ENCODE assay signal across 19 cellular contexts in the genomic region with DNA sequence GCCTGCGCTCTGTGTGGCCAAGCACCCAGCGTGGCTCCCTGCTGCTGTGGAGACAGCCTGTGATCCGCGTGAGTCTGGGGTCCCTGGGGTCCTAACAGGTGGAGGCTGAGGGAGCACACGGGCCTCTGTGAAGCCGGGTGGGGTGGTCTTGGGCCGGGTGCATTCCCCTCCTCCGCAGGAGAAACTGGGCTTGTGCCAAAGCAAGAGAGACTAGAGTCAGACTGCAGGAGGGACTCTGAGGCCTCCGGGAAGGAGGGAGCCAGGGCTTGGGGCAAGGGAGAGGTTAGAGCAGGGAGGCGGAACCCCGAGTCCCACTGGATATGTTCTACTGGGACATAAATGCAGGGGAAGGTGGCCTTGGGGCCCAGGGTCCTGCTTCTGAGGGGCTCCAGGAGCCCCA. TPM values are rescaled to one million over a fixed set of nuclear protein-coding genes. Genes with fewer than 3 reads are reported as not detected.
DNase-seq lines count a peak whose midpoint lies in the region; ATAC-seq and TF ChIP-seq lines count a peak whose summit lies in the region.
"Had no signal": no experiment of that assay in that cellular context is flagged by ENCODE, and none has a peak within 500 bp of the region (broad histone marks: within the 10 kb centered on the region; RNA-seq: fewer than 3 reads in every experiment).

No MANE protein-coding gene starts in this region.

- in situ Hi-C loops in ACHN (cut with HindIII; ENCODE audit: low pct_ligation_motif_present, low pct_unique_long_range_greater_than_20kb, low sequenced_read_pairs), result no loop called here

- peaks cover 44% of the 10 kb centered on the region for H3K4me1 ChIP-seq in left ventricle myocardium inferior
- H3K4me1 ChIP-seq in endocrine pancreas (ENCODE audit: control insufficient read depth, insufficient read depth, low read length), result no peaks in the 10 kb centered on the region
- H3K4me1 ChIP-seq in trophoblast cell (ENCODE audit: control insufficient read depth in 1 of 2, insufficient read depth in 2 of 2, low read length in 2 of 2), result no peaks in the 10 kb centered on the region

- H4K12ac ChIP-seq in trophoblast cell (ENCODE audit: low read depth, low read length), result no peak overlapping the region

- TF ChIP-seq CTCF in left ventricle myocardium inferior (IDR thresholded peaks at IDR 0.05; ENCODE audit: borderline replicate concordance), result no peak
- no peak for TF ChIP-seq CTCF in RWPE1 (conservative IDR thresholded peaks at IDR 0.05; ENCODE audit: low read depth)

- H3K23ac ChIP-seq in trophoblast cell (ENCODE audit: low read length), result no peak overlapping the region

- intact Hi-C loops in left ventricle myocardium inferior (cut with micrococcal nuclease) (no loop called here), left ventricle myocardium superior (cut with micrococcal nuclease) (no loop called here)

- DNase-seq in left ventricle myocardium inferior (no peak), left ventricle myocardium superior (no peak), RWPE1 (ENCODE audit: low spot score) (no peak), trophoblast cell (no peak), NCI-H1436 (lab: John Stamatoyannopoulos, UW) (no peak), ACHN (no peak)
- DNase-seq in stimulated activated CD4-positive, alpha-beta T cell treated with anti-CD3 and anti-CD28 coated beads, Interleukin-4, amount 100 ng/mL, for 4 hours, result no peak
- DNase-seq: Calu3; CD8-positive, alpha-beta memory T cell; H9; HFFc6; NCI-H1092; NCI-H1417 treated with DMSO at 0.1 percent for 48 hours; NCI-H2081 treated with DMSO at 0.1 percent for 48 hours had no signal

- H3K14ac ChIP-seq in trophoblast cell (ENCODE audit: low read length), result no peak overlapping the region

- H2AK5ac ChIP-seq in trophoblast cell (ENCODE audit: low read length), result no peak overlapping the region

- H3K9ac ChIP-seq in endocrine pancreas (ENCODE audit: control insufficient read depth, insufficient read depth, low read length), result peak overlapping the region; percentile 22
- no peak overlapping the region for H3K9ac ChIP-seq in trophoblast cell (ENCODE audit: low read length)
- H3K9ac ChIP-seq: KMS-11 had no signal

- H3K18ac ChIP-seq in trophoblast cell (ENCODE audit: low read length), result no peak overlapping the region

- no peak overlapping the region for H2BK5ac ChIP-seq in trophoblast cell (ENCODE audit: low read depth, low read length, poor library complexity)

- no peak overlapping the region for H3K4me2 ChIP-seq in trophoblast cell (ENCODE audit: low read length)
- H3K4me2 ChIP-seq: KMS-11 had no signal

- no peak overlapping the region for H4K8ac ChIP-seq in trophoblast cell (ENCODE audit: low read depth, low read length)

- H3K4ac ChIP-seq in trophoblast cell (ENCODE audit: low read depth, low read length), result no peak overlapping the region

- peaks cover 31% of the 10 kb centered on the region for H3K36me3 ChIP-seq in left ventricle myocardium inferior
- H3K36me3 ChIP-seq in endocrine pancreas (ENCODE audit: control insufficient read depth, insufficient read depth, low read length), result no peaks in the 10 kb centered on the region
- H3K36me3 ChIP-seq in trophoblast cell (ENCODE audit: control insufficient read depth in 1 of 2, insufficient read depth in 2 of 2, low read length in 2 of 2), result peaks cover 22 to 28% of the 10 kb centered on the region in 2 experiments

- no peak for ATAC-seq in left ventricle myocardium superior

- H2BK12ac ChIP-seq in trophoblast cell (ENCODE audit: low read length), result no peak overlapping the region

- H3K27me3 ChIP-seq in left ventricle myocardium inferior (ENCODE audit: low read depth) (no peaks in the 10 kb centered on the region), endocrine pancreas (ENCODE audit: control insufficient read depth, insufficient read depth, low read length) (no peaks in the 10 kb centered on the region), trophoblast cell (ENCODE audit: insufficient read depth, low read length) (no peaks in the 10 kb centered on the region)

- POLR2A ChIA-PET in RWPE1 (lab: Yijun Ruan, JAX; ENCODE audit: low non-redundant PET), result no interaction called here

- H3K79me1 ChIP-seq in trophoblast cell (ENCODE audit: low read length), result no peaks in the 10 kb centered on the region

- H4K91ac ChIP-seq in trophoblast cell (ENCODE audit: low read depth, low read length), result no peak overlapping the region

- H3K9me3 ChIP-seq in left ventricle myocardium inferior (replicated peaks), result no peaks in the 10 kb centered on the region
- H3K9me3 ChIP-seq in endocrine pancreas (ENCODE audit: control insufficient read depth, low read length), result no peaks in the 10 kb centered on the region
- no peaks in the 10 kb centered on the region for H3K9me3 ChIP-seq in trophoblast cell (ENCODE audit: insufficient read depth, low read depth, low read length)

- H3K27ac ChIP-seq in left ventricle myocardium inferior (replicated peaks) (peak overlapping the region; percentile 93), RWPE1 (peak overlapping the region; percentile 80), trophoblast cell (ENCODE audit: low read depth, low read length) (no peak overlapping the region)
- H3K27ac ChIP-seq: KMS-11 had no signal

- H2AFZ ChIP-seq in trophoblast cell (ENCODE audit: insufficient read depth, low read length, poor library complexity), result no peak overlapping the region

- no CpG with 5 or more reads among the region's 11 CpGs for WGBS in trophoblast cell (ENCODE audit: extremely low coverage, insufficient coverage, insufficient read length)

- no peak overlapping the region for H2BK120ac ChIP-seq in trophoblast cell (ENCODE audit: insufficient read depth, low read length, poor library complexity)

- H3K79me2 ChIP-seq in trophoblast cell (ENCODE audit: control insufficient read depth, insufficient read depth, low read length, poor library complexity), result no peaks in the 10 kb centered on the region

- peak overlapping the region; percentile 64 for H3K4me3 ChIP-seq in left ventricle myocardium inferior
- H3K4me3 ChIP-seq in endocrine pancreas (ENCODE audit: control insufficient read depth, insufficient read depth, low read length), result no peak overlapping the region
- H3K4me3 ChIP-seq in trophoblast cell (ENCODE audit: low read depth, low read length), result peak overlapping the region; percentile 35

- CTCF ChIA-PET in RWPE1 (lab: Yijun Ruan, JAX), result interaction anchor here (0.9 kb wide), 1 partner anchor 40 kb away, joined by 3 read pairs; no protein-coding TSS in a partner anchor

RNA-seq across cellular contexts. Expression of a gene that starts 10.5 kb away (rescaled TPM):
- total RNA-seq in left ventricle myocardium inferior (37.6 TPM), left ventricle myocardium superior (40.2 TPM)
- polyA plus RNA-seq in trophoblast cell (2013), result 8.7 and 10.1 TPM in 2 replicates

RNA-seq across cellular contexts. Expression of a gene that starts 20.4 kb away (rescaled TPM):
- total RNA-seq in left ventricle myocardium inferior (1.2 TPM), left ventricle myocardium superior (0.79 TPM)
- polyA plus RNA-seq in trophoblast cell (2013), result 0.55 and 0.61 TPM in 2 replicates
- polyA plus RNA-seq: CD8-positive, alpha-beta memory T cell had no signal

RNA-seq across cellular contexts. Expression of a gene that starts 25.7 kb away (rescaled TPM):
- total RNA-seq in left ventricle myocardium inferior (69.0 TPM), left ventricle myocardium superior (61.7 TPM)
- polyA plus RNA-seq in trophoblast cell (2013), result 17.8 and 18.5 TPM in 2 replicates
- total RNA-seq: OCI-LY7 had no signal

RNA-seq across cellular contexts. Expression of a gene that starts 46.9 kb away (rescaled TPM):
- total RNA-seq in left ventricle myocardium inferior, result 5.2 TPM
- total RNA-seq in left ventricle myocardium superior, result 4.4 TPM
- 6.8 and 7.2 TPM in 2 replicates for polyA plus RNA-seq in trophoblast cell (2013)

RNA-seq across cellular contexts. Expression of a gene that starts 49.2 kb away (rescaled TPM):
- not detected for total RNA-seq in left ventricle myocardium inferior
- total RNA-seq in left ventricle myocardium superior, result not detected
- 0.04 TPM in 2 replicates for polyA plus RNA-seq in trophoblast cell (2013)
- total RNA-seq: A673; CD8-positive, alpha-beta memory T cell; HFFc6; OCI-LY7 had no signal
- polyA plus RNA-seq: CD14-positive monocyte; CD8-positive, alpha-beta memory T cell had no signal
